Comparison of ENCODE assay signal across 1 cellular context in genomic region chr9:98228392-98229089, GRCh38.
TF ChIP-seq lines count a peak whose summit lies in the region.

No MANE protein-coding gene starts in this region.

TF ChIP-seq in HepG2, 621 proteins besides CTCF, POLR2A, EP300 and RAD21 (continued from another document and continues in another):
- no peak for TF ChIP-seq ZNF646 (CRISPR knock-in tag; IDR thresholded peaks at IDR 0.05)
- TF ChIP-seq ZNF432 (CRISPR knock-in tag; IDR thresholded peaks at IDR 0.05; ENCODE audit: borderline replicate concordance) = no peak
- peak; percentile 61 for TF ChIP-seq ZFX (CRISPR knock-in tag; IDR thresholded peaks at IDR 0.05; ENCODE audit: low read depth)
- no peak for TF ChIP-seq ZNF883 (CRISPR knock-in tag; IDR thresholded peaks at IDR 0.05; ENCODE audit: not compliant biosample characterization)
- peak; percentile 82 for TF ChIP-seq ZNF768 (CRISPR knock-in tag; IDR thresholded peaks at IDR 0.05)
- TF ChIP-seq U2AF2 (IDR thresholded peaks at IDR 0.05; ENCODE audit: low read depth, low read length) = no peak
- TF ChIP-seq JUNB (CRISPR knock-in tag; IDR thresholded peaks at IDR 0.05; ENCODE audit: borderline replicate concordance) = no peak
- TF ChIP-seq EZH2 (conservative IDR thresholded peaks at IDR 0.05; ENCODE audit: low read depth, low read length) = no peak
- no peak for TF ChIP-seq ZNF577 (CRISPR knock-in tag; IDR thresholded peaks at IDR 0.05; ENCODE audit: borderline replicate concordance, low read depth)
- no peak for TF ChIP-seq POGK (CRISPR knock-in tag; conservative IDR thresholded peaks at IDR 0.05)
- peak; percentile 72 for TF ChIP-seq PBX2 (CRISPR knock-in tag; IDR thresholded peaks at IDR 0.05)
- 0 out of 2 replicates have a peak, but pooled peaks have one; percentile 25 for TF ChIP-seq NR2F2 (IDR thresholded peaks at IDR 0.05; ENCODE audit: borderline replicate concordance, low read depth)
- TF ChIP-seq SIX1 (CRISPR knock-in tag; IDR thresholded peaks at IDR 0.05; ENCODE audit: borderline replicate concordance) = no peak
- no peak for TF ChIP-seq TAF15 (IDR thresholded peaks at IDR 0.05; ENCODE audit: low read depth, low read length, poor library complexity, severe bottlenecking)
- no peak for TF ChIP-seq ZNF292 (CRISPR knock-in tag; IDR thresholded peaks at IDR 0.05; ENCODE audit: borderline replicate concordance, low read depth)
- TF ChIP-seq ZNF891 (CRISPR knock-in tag; IDR thresholded peaks at IDR 0.05) = no peak
- TF ChIP-seq CREM (IDR thresholded peaks at IDR 0.05) = peak; percentile 56; the same call in 1 of the 2 replicates
- TF ChIP-seq CREM (CRISPR knock-in tag; IDR thresholded peaks at IDR 0.05) = no peak
- TF ChIP-seq ZNF256 (CRISPR knock-in tag; conservative IDR thresholded peaks at IDR 0.05) = no peak
- no peak for TF ChIP-seq FOXK2 (IDR thresholded peaks at IDR 0.05)
- TF ChIP-seq ASH2L (IDR thresholded peaks at IDR 0.05; ENCODE audit: insufficient read length, low read depth, low read length) = peak; percentile 51
- no peak for TF ChIP-seq MTF2 (CRISPR knock-in tag; IDR thresholded peaks at IDR 0.05; ENCODE audit: borderline replicate concordance)
- no peak for TF ChIP-seq ZIK1 (CRISPR knock-in tag; IDR thresholded peaks at IDR 0.05; ENCODE audit: borderline replicate concordance, low read depth)
- no peak for TF ChIP-seq PLSCR1 (CRISPR knock-in tag; IDR thresholded peaks at IDR 0.05; ENCODE audit: borderline replicate concordance)
- no peak for TF ChIP-seq BCL3 (CRISPR knock-in tag; IDR thresholded peaks at IDR 0.05)
- peak; percentile 82; the same call in 1 of the 2 replicates for TF ChIP-seq MEIS1 (CRISPR knock-in tag; IDR thresholded peaks at IDR 0.05; ENCODE audit: borderline replicate concordance)
- TF ChIP-seq FOXA3 (CRISPR knock-in tag; IDR thresholded peaks at IDR 0.05) = peak; percentile 51; the same call in 1 of the 2 replicates
- no peak for TF ChIP-seq ZMYM2 (CRISPR knock-in tag; IDR thresholded peaks at IDR 0.05)
- no peak for TF ChIP-seq ZNF570 (CRISPR knock-in tag; IDR thresholded peaks at IDR 0.05; ENCODE audit: borderline replicate concordance)
- no peak for TF ChIP-seq FOXO4 (CRISPR knock-in tag; conservative IDR thresholded peaks at IDR 0.05)
- TF ChIP-seq ZNF547 (CRISPR knock-in tag; IDR thresholded peaks at IDR 0.05) = no peak
- TF ChIP-seq ZNF569 (CRISPR knock-in tag; IDR thresholded peaks at IDR 0.05; ENCODE audit: borderline replicate concordance) = no peak
- no peak for TF ChIP-seq EHMT2 (IDR thresholded peaks at IDR 0.05; ENCODE audit: borderline replicate concordance, low read depth, low read length)
- no peak for TF ChIP-seq HBP1 (CRISPR knock-in tag; IDR thresholded peaks at IDR 0.05; ENCODE audit: low read depth)
- TF ChIP-seq ZNF550 (CRISPR knock-in tag; IDR thresholded peaks at IDR 0.05; ENCODE audit: borderline replicate concordance) = no peak
- TF ChIP-seq REPIN1 (CRISPR knock-in tag; IDR thresholded peaks at IDR 0.05; ENCODE audit: borderline replicate concordance, low read depth) = no peak
- TF ChIP-seq RXRB (CRISPR knock-in tag; IDR thresholded peaks at IDR 0.05; ENCODE audit: borderline replicate concordance) = peak; percentile 27
- TF ChIP-seq RFXAP (CRISPR knock-in tag; IDR thresholded peaks at IDR 0.05; ENCODE audit: borderline replicate concordance) = peak; percentile 26; the same call in 1 of the 2 replicates
- no peak for TF ChIP-seq HOXA7 (CRISPR knock-in tag; IDR thresholded peaks at IDR 0.05)
- TF ChIP-seq TRIM24 (CRISPR knock-in tag; IDR thresholded peaks at IDR 0.05) = no peak
- TF ChIP-seq SALL2 (CRISPR knock-in tag; IDR thresholded peaks at IDR 0.05) = no peak
- no peak for TF ChIP-seq KDM4B (CRISPR knock-in tag; IDR thresholded peaks at IDR 0.05)
- no peak for TF ChIP-seq CENPX (CRISPR knock-in tag; IDR thresholded peaks at IDR 0.05)
- TF ChIP-seq RFX5 (IDR thresholded peaks at IDR 0.05; ENCODE audit: low read depth, low read length) = no peak
- TF ChIP-seq JDP2 (CRISPR knock-in tag; IDR thresholded peaks at IDR 0.05; ENCODE audit: borderline replicate concordance) = no peak
- TF ChIP-seq MLLT10 (CRISPR knock-in tag; IDR thresholded peaks at IDR 0.05) = no peak
- TF ChIP-seq ELF3 (CRISPR knock-in tag; IDR thresholded peaks at IDR 0.05) = no peak
- no peak for TF ChIP-seq HMGXB3 (CRISPR knock-in tag; IDR thresholded peaks at IDR 0.05; ENCODE audit: borderline replicate concordance)
- no peak for TF ChIP-seq ZNF382 (CRISPR knock-in tag; IDR thresholded peaks at IDR 0.05; ENCODE audit: borderline replicate concordance)
- TF ChIP-seq RAD51 (IDR thresholded peaks at IDR 0.05; ENCODE audit: borderline replicate concordance) = no peak
- TF ChIP-seq PITX1 (CRISPR knock-in tag; IDR thresholded peaks at IDR 0.05) = no peak
- TF ChIP-seq FOSL2 (CRISPR knock-in tag; IDR thresholded peaks at IDR 0.05) = peak; percentile 33; the same call in 1 of the 2 replicates
